Comparison of ENCODE assay signal across 9 cellular contexts in genomic region chr9:4689687-4690104, GRCh38. TPM values are rescaled to one million over a fixed set of nuclear protein-coding genes. Genes with fewer than 3 reads are reported as not detected.
A peak's percentile ranks its signal among the peaks of the same experiment; 100 is the strongest.
DNase-seq lines count a peak whose midpoint lies in the region; ATAC-seq, FAIRE-seq and TF ChIP-seq lines count a peak whose summit lies in the region.
"Had no signal": no experiment of that assay in that cellular context is flagged by ENCODE, and none has a peak within 500 bp of the region (broad histone marks: within the 10 kb centered on the region; RNA-seq: fewer than 3 reads in every experiment).

No MANE protein-coding gene starts in this region.

- H3K4me3 Mint-ChIP-seq in osteocyte (ENCODE audit: unreplicated experiment) = no peak overlapping the region

- peak; percentile 82 for FAIRE-seq in GM12878 (lab: Jason Lieb, UNC)

- no peaks in the 10 kb centered on the region for H4K20me1 ChIP-seq in GM12878 (ENCODE audit: control insufficient read depth, insufficient read depth)

- H3K27me3 Mint-ChIP-seq in osteocyte (ENCODE audit: unreplicated experiment) = no peaks in the 10 kb centered on the region

- peaks cover 2% of the 10 kb centered on the region for H3K4me1 Mint-ChIP-seq in osteocyte (ENCODE audit: unreplicated experiment)

- SMC1A ChIA-PET in GM12878 (lab: Charles Lee; ENCODE audit: uncharacterized antibody, unreplicated experiment) = interaction anchor here (0.9 kb wide), 1 partner anchor 9 kb away, joined by 3 read pairs; no protein-coding TSS in a partner anchor

- 0% methylated on average over 1 of the region's 1 CpG for WGBS in GM12878 (ENCODE audit: insufficient coverage, insufficient replicate concordance, low lambda C conversion rate, missing lambda C conversion rate)

- BruUV-seq in GM12878 (replicated peaks; lab: Mats Ljungman, UMichigan) = no TSS peak

- H3K27ac Mint-ChIP-seq in osteocyte (ENCODE audit: unreplicated experiment) = no peak overlapping the region

- TF ChIP-seq POLR2A in GM12878 (IDR thresholded peaks at IDR 0.05; ENCODE audit: low read depth, low read length) (no peak), vagina (IDR thresholded peaks at IDR 0.05) (no peak)

- peak; percentile 67 for ATAC-seq in HG03066 (IDR thresholded peaks at IDR 0.05; ENCODE audit: low read depth, unreplicated experiment)
- peak; percentile 63 for ATAC-seq in GM12878
- no peak for ATAC-seq in HG03457 (IDR thresholded peaks at IDR 0.05; ENCODE audit: unreplicated experiment)

- DNase-seq in stimulated activated CD4-positive, alpha-beta T cell treated with anti-CD3 and anti-CD28 coated beads, Interleukin-4, amount 100 ng/mL, for 1 hour = peak; percentile 10
- DNase-seq in stimulated activated CD4-positive, alpha-beta T cell treated with anti-CD3 and anti-CD28 coated beads, Interleukin-4, amount 100 ng/mL, for 4 hours = no peak
- DNase-seq in GM12878 (ENCODE audit: low read depth, low spot score) (peak; percentile 51), osteocyte (ENCODE audit: extremely low spot score, unreplicated experiment) (no peak), vagina (ENCODE audit: extremely low spot score in 2 of 2) (no peak)
- DNase-seq in effector memory CD4-positive, alpha-beta T cell = no peak
- DNase-seq: NCI-H2171 treated with DMSO at 0.1 percent for 48 hours had no signal

- in situ Hi-C loops in GM12878 (cut with MboI) = no loop called here

- intact Hi-C loops in GM12878 (cut with micrococcal nuclease; ENCODE audit: unreplicated experiment) (loop anchor here (1.0 kb wide), 1 partner anchor 8 kb away; no protein-coding TSS in a partner anchor), vagina (cut with DNase I) (loop anchor here (10.0 kb wide), 1 partner anchor 295 kb away; the partner anchor contains the start of gene JAK2)

- H3K36me3 Mint-ChIP-seq in osteocyte (ENCODE audit: unreplicated experiment) = peaks cover 27% of the 10 kb centered on the region

- RAD21 ChIA-PET in GM12878 (lab: Charles Lee; ENCODE audit: unreplicated experiment) = no interaction called here

- H3K36me3 ChIP-seq in GM12878 (ENCODE audit: control insufficient read depth in 2 of 2, insufficient read depth in 2 of 2, low read length in 1 of 2) (peaks cover 0 to 10% of the 10 kb centered on the region in 2 experiments; a peak in 2 of 4 replicates), vagina (peaks cover 0 to 46% of the 10 kb centered on the region in 2 donors)
- H3K36me3 ChIP-seq in effector memory CD4-positive, alpha-beta T cell (ENCODE audit: control insufficient read depth, insufficient read depth, low read length) = peaks cover 27% of the 10 kb centered on the region

- no peaks in the 10 kb centered on the region; the same call in none of the 2 replicates for H3K79me2 ChIP-seq in GM12878 (ENCODE audit: control insufficient read depth, insufficient read depth, low read length)

- 0 out of 2 replicates have a peak overlapping the region, but pooled peaks have one; percentile 2 for H3K9ac ChIP-seq in GM12878 (ENCODE audit: control insufficient read depth, insufficient read depth, low read length)

- POLR2A ChIA-PET in GM12878 (lab: Charles Lee) = no interaction called here

- peak overlapping the region; percentile 70 for H3K27ac ChIP-seq in GM12878 (ENCODE audit: control insufficient read depth, insufficient read depth)
- no peak overlapping the region for H3K27ac ChIP-seq in effector memory CD4-positive, alpha-beta T cell (ENCODE audit: insufficient read depth, low read length, poor library complexity, severe bottlenecking)
- no peak overlapping the region for H3K27ac ChIP-seq in vagina

- 0 out of 4 replicates have a peak, but pooled peaks of 1 of the 2 experiments have one; percentile 23 for TF ChIP-seq EP300 in GM12878 (IDR thresholded peaks at IDR 0.05; ENCODE audit: borderline replicate concordance in 1 of 2, control insufficient read depth in 1 of 2, low read depth in 2 of 2, low read length in 2 of 2)

- H2AFZ ChIP-seq in GM12878 (ENCODE audit: control insufficient read depth, low read depth, low read length) = peak overlapping the region; percentile 46; the same call in 1 of the 2 replicates

- TF ChIP-seq RAD21 in GM12878 (IDR thresholded peaks at IDR 0.05; ENCODE audit: insufficient read depth, low read depth, low read length) = no peak

- H3K4me1 ChIP-seq in GM12878 (ENCODE audit: control insufficient read depth, insufficient read depth, low read length) (peaks cover 12% of the 10 kb centered on the region), vagina (peaks cover 11% of the 10 kb centered on the region)
- peaks cover 3% of the 10 kb centered on the region for H3K4me1 ChIP-seq in effector memory CD4-positive, alpha-beta T cell (ENCODE audit: control insufficient read depth, insufficient read depth, low read length, poor library complexity, severe bottlenecking)

- H3K4me3 ChIP-seq in GM12878 (peak overlapping the region; percentile 18; the same call in 1 of the 2 replicates), vagina (no peak overlapping the region)
- no peak overlapping the region for H3K4me3 ChIP-seq in effector memory CD4-positive, alpha-beta T cell (ENCODE audit: insufficient read depth, low read depth, low read length, poor library complexity, severe bottlenecking)

- H3K9me3 ChIP-seq in GM12878 (replicated peaks; ENCODE audit: control insufficient read depth, insufficient read depth, low read length) = no peaks in the 10 kb centered on the region
- H3K9me3 ChIP-seq in effector memory CD4-positive, alpha-beta T cell (ENCODE audit: control insufficient read depth, low read length) = no peaks in the 10 kb centered on the region
- no peaks in the 10 kb centered on the region for H3K9me3 ChIP-seq in vagina

- peak overlapping the region; percentile 72 for H3K4me2 ChIP-seq in GM12878 (ENCODE audit: control insufficient read depth, insufficient read depth)

- TF ChIP-seq CTCF in GM12878 (IDR thresholded peaks at IDR 0.05 in 2 of 3, conservative IDR thresholded peaks at IDR 0.05 in 1 of 3; ENCODE audit: control insufficient read depth in 2 of 3, extremely low read depth in 1 of 3, insufficient read depth in 1 of 3, low read depth in 3 of 3, low read length in 3 of 3) (no peak), osteocyte (IDR thresholded peaks at IDR 0.05) (no peak), vagina (IDR thresholded peaks at IDR 0.05) (no peak)

- H3K27me3 ChIP-seq in GM12878 (replicated peaks in 1 of 2; ENCODE audit: control insufficient read depth in 2 of 2, insufficient read depth in 2 of 2, low read length in 1 of 2) (no peaks in the 10 kb centered on the region), vagina (no peaks in the 10 kb centered on the region)
- H3K27me3 ChIP-seq in effector memory CD4-positive, alpha-beta T cell (replicated peaks; ENCODE audit: control insufficient read depth, insufficient read depth, low read length, poor library complexity, severe bottlenecking) = no peaks in the 10 kb centered on the region

- H3K9me3 Mint-ChIP-seq in osteocyte (ENCODE audit: unreplicated experiment) = no peaks in the 10 kb centered on the region

- CTCF ChIA-PET in GM12878 (lab: Yijun Ruan, JAX) = interaction anchor here (0.6 to 0.9 kb wide), 2 partner anchors 46 to 303 kb away, joined by 3 read pairs; no protein-coding TSS in a partner anchor

RNA-seq across cellular contexts. Expression of gene CDC37L1, which starts 10.3 kb away (rescaled TPM):
- total RNA-seq in GM12878 (2013; cell fraction: nucleolus; rRNA removed) = 26.8 and 29.7 TPM in 2 replicates
- total RNA-seq in GM12878 (2014; rRNA removed) = 8.1 and 10.9 TPM in 2 replicates
- 10.4 and 11.2 TPM in 2 replicates for total RNA-seq in GM12878 (2014; rRNA removed; fragmentation: Illumina TruSeq; extraction: Trizol)
- total RNA-seq in GM12878 (2021) = 8.9 and 10.0 TPM in 2 replicates
- 2.4 TPM for polyA plus RNA-seq in GM12878 (2011; ENCODE audit: low read depth)
- 6.1 and 11.6 TPM in 2 replicates for polyA plus RNA-seq in GM12878 (2011; rRNA removed)
- polyA plus RNA-seq in GM12878 (2011; cell fraction: cytosol; rRNA removed) = 3.0 and 5.2 TPM in 2 replicates
- 3.4 and 5.0 TPM in 2 replicates for polyA plus RNA-seq in GM12878 (2011; cell fraction: nucleus; rRNA removed)
- polyA plus RNA-seq in GM12878 (2012) = 4.1 and 6.4 TPM in 2 replicates
- polyA plus RNA-seq in GM12878 (2014; fragmentation: Illumina TruSeq; extraction: Trizol) = 8.4 and 11.5 TPM in 2 replicates
- 1 to 10 TPM; 2.2 to 3.6 TPM for polyA plus RNA-seq in GM12878 (2014; fragmentation: Nextera tagmentation; extraction: Ambion mirVana)
- 7.0 and 7.7 TPM in 2 replicates for polyA plus RNA-seq in GM12878 (2014; rRNA removed)
- 10 to 100 TPM; 16.1 to 16.6 TPM for polyA plus RNA-seq in GM12878 (2016; fragmentation: Nextera tagmentation; extraction: Ambion mirVana)
- polyA minus RNA-seq in GM12878 (2011; rRNA and poly(A)+ RNA removed) = 4.9 and 5.5 TPM in 2 replicates
- 3.1 and 3.2 TPM in 2 replicates for polyA minus RNA-seq in GM12878 (2011; cell fraction: cytosol; rRNA and poly(A)+ RNA removed)
- polyA minus RNA-seq in GM12878 (2011; cell fraction: nucleus; rRNA and poly(A)+ RNA removed) = 3.4 and 8.5 TPM in 2 replicates
- total RNA-seq in osteocyte = 14.9 and 19.9 TPM in 2 replicates
- 23.8 TPM for total RNA-seq in vagina

RNA-seq across cellular contexts. Expression of gene SPATA6L, which starts 23.4 kb away (rescaled TPM):
- total RNA-seq in GM12878 (2013; cell fraction: nucleolus; rRNA removed) = 5.5 and 6.6 TPM in 2 replicates
- 1.2 and 1.6 TPM in 2 replicates for total RNA-seq in GM12878 (2014; rRNA removed)
- 0.89 and 1.1 TPM in 2 replicates for total RNA-seq in GM12878 (2014; rRNA removed; fragmentation: Illumina TruSeq; extraction: Trizol)
- total RNA-seq in GM12878 (2021) = 1.6 and 2.1 TPM in 2 replicates
- polyA plus RNA-seq in GM12878 (2011; ENCODE audit: low read depth) = 0.47 TPM
- 0.37 and 0.42 TPM in 2 replicates for polyA plus RNA-seq in GM12878 (2011; rRNA removed)
- 0.13 TPM in 2 replicates for polyA plus RNA-seq in GM12878 (2011; cell fraction: cytosol; rRNA removed)
- polyA plus RNA-seq in GM12878 (2011; cell fraction: nucleus; rRNA removed) = 0.53 and 0.94 TPM in 2 replicates
- polyA plus RNA-seq in GM12878 (2012) = 0.46 and 1.5 TPM in 2 replicates
- polyA plus RNA-seq in GM12878 (2014; fragmentation: Illumina TruSeq; extraction: Trizol) = 0.48 and 0.68 TPM in 2 replicates
- 1 to 10 TPM in 1 of 2 experiments, under 1 TPM in 1; 0.88 to 1.3 TPM for polyA plus RNA-seq in GM12878 (2014; fragmentation: Nextera tagmentation; extraction: Ambion mirVana)
- 0.94 and 2.0 TPM in 2 replicates for polyA plus RNA-seq in GM12878 (2014; rRNA removed)
- 1 to 10 TPM in 1 of 2 experiments, under 1 TPM in 1; 0.42 to 1.4 TPM for polyA plus RNA-seq in GM12878 (2016; fragmentation: Nextera tagmentation; extraction: Ambion mirVana)
- polyA minus RNA-seq in GM12878 (2011; rRNA and poly(A)+ RNA removed) = 0.15 TPM in 1 of 2 replicates, not detected in the other
- not detected in 2 replicates for polyA minus RNA-seq in GM12878 (2011; cell fraction: cytosol; rRNA and poly(A)+ RNA removed)
- polyA minus RNA-seq in GM12878 (2011; cell fraction: nucleus; rRNA and poly(A)+ RNA removed) = 0.24 and 1.9 TPM in 2 replicates
- 1.2 and 1.9 TPM in 2 replicates for total RNA-seq in osteocyte
- total RNA-seq in vagina = 3.9 TPM

RNA-seq across cellular contexts. Expression of gene PLPP6, which starts 27.6 kb away (rescaled TPM):
- total RNA-seq in GM12878 (2013; cell fraction: nucleolus; rRNA removed) = 15.2 and 15.5 TPM in 2 replicates
- 6.0 and 6.5 TPM in 2 replicates for total RNA-seq in GM12878 (2014; rRNA removed)
- total RNA-seq in GM12878 (2014; rRNA removed; fragmentation: Illumina TruSeq; extraction: Trizol) = 5.2 and 5.7 TPM in 2 replicates
- total RNA-seq in GM12878 (2021) = 7.1 and 8.0 TPM in 2 replicates
- 2.4 TPM for polyA plus RNA-seq in GM12878 (2011; ENCODE audit: low read depth)
- 5.0 and 5.7 TPM in 2 replicates for polyA plus RNA-seq in GM12878 (2011; rRNA removed)
- polyA plus RNA-seq in GM12878 (2011; cell fraction: cytosol; rRNA removed) = 3.2 and 4.0 TPM in 2 replicates
- 5.4 and 7.2 TPM in 2 replicates for polyA plus RNA-seq in GM12878 (2011; cell fraction: nucleus; rRNA removed)
- polyA plus RNA-seq in GM12878 (2012) = 5.6 and 6.6 TPM in 2 replicates
- polyA plus RNA-seq in GM12878 (2014; fragmentation: Illumina TruSeq; extraction: Trizol) = 7.9 and 9.6 TPM in 2 replicates
- polyA plus RNA-seq in GM12878 (2014; fragmentation: Nextera tagmentation; extraction: Ambion mirVana) = 1 to 10 TPM; 1.6 to 3.5 TPM
- polyA plus RNA-seq in GM12878 (2014; rRNA removed) = 7.2 and 7.7 TPM in 2 replicates
- polyA plus RNA-seq in GM12878 (2016; fragmentation: Nextera tagmentation; extraction: Ambion mirVana) = 10 to 100 TPM; 10.1 to 11.3 TPM
- 7.2 and 7.7 TPM in 2 replicates for polyA minus RNA-seq in GM12878 (2011; rRNA and poly(A)+ RNA removed)
- polyA minus RNA-seq in GM12878 (2011; cell fraction: cytosol; rRNA and poly(A)+ RNA removed) = 1.9 and 2.4 TPM in 2 replicates
- 11.4 and 15.9 TPM in 2 replicates for polyA minus RNA-seq in GM12878 (2011; cell fraction: nucleus; rRNA and poly(A)+ RNA removed)
- 8.1 and 9.0 TPM in 2 replicates for total RNA-seq in osteocyte
- 7.1 TPM for total RNA-seq in vagina

RNA-seq across cellular contexts. Expression of gene AK3, which starts 51.3 kb away (rescaled TPM):
- total RNA-seq in GM12878 (2013; cell fraction: nucleolus; rRNA removed) = 25.0 and 26.9 TPM in 2 replicates
- 71.8 and 86.6 TPM in 2 replicates for total RNA-seq in GM12878 (2014; rRNA removed)
- total RNA-seq in GM12878 (2014; rRNA removed; fragmentation: Illumina TruSeq; extraction: Trizol) = 34.7 and 38.2 TPM in 2 replicates
- 32.4 and 35.6 TPM in 2 replicates for total RNA-seq in GM12878 (2021)
- polyA plus RNA-seq in GM12878 (2011; ENCODE audit: low read depth) = 13.1 TPM
- polyA plus RNA-seq in GM12878 (2011; rRNA removed) = 44.5 and 69.0 TPM in 2 replicates
- polyA plus RNA-seq in GM12878 (2011; cell fraction: cytosol; rRNA removed) = 16.4 and 19.2 TPM in 2 replicates
- 17.0 and 19.5 TPM in 2 replicates for polyA plus RNA-seq in GM12878 (2011; cell fraction: nucleus; rRNA removed)
- polyA plus RNA-seq in GM12878 (2012) = 29.5 and 34.0 TPM in 2 replicates
- 44.2 and 60.1 TPM in 2 replicates for polyA plus RNA-seq in GM12878 (2014; fragmentation: Illumina TruSeq; extraction: Trizol)
- 10 to 100 TPM; 14.2 to 26.2 TPM for polyA plus RNA-seq in GM12878 (2014; fragmentation: Nextera tagmentation; extraction: Ambion mirVana)
- polyA plus RNA-seq in GM12878 (2014; rRNA removed) = 43.6 and 54.8 TPM in 2 replicates
- polyA plus RNA-seq in GM12878 (2016; fragmentation: Nextera tagmentation; extraction: Ambion mirVana) = 10 to 100 TPM; 50.6 to 52.5 TPM
- 16.2 TPM in 2 replicates for polyA minus RNA-seq in GM12878 (2011; rRNA and poly(A)+ RNA removed)
- 19.2 and 27.1 TPM in 2 replicates for polyA minus RNA-seq in GM12878 (2011; cell fraction: cytosol; rRNA and poly(A)+ RNA removed)
- polyA minus RNA-seq in GM12878 (2011; cell fraction: nucleus; rRNA and poly(A)+ RNA removed) = 18.9 and 33.4 TPM in 2 replicates
- total RNA-seq in osteocyte = 46.0 and 47.5 TPM in 2 replicates
- total RNA-seq in vagina = 72.4 TPM

Comparison
In these comparisons a context has a peak if more than half of its experiments do, and no peak if none do; other contexts are left out.
1. DNase-seq: peak in stimulated activated CD4-positive, alpha-beta T cell treated with anti-CD3 and anti-CD28 coated beads, Interleukin-4, amount 100 ng/mL, for 1 hour (single experiment) and GM12878 (single experiment); none in stimulated activated CD4-positive, alpha-beta T cell treated with anti-CD3 and anti-CD28 coated beads, Interleukin-4, amount 100 ng/mL, for 4 hours (0 of 2), effector memory CD4-positive, alpha-beta T cell (0 of 3), osteocyte (single experiment) and vagina (0 of 2).